In genomic region chr1:43856188-43856587, GRCh38 we compare ENCODE assay signal across 21 cellular contexts.
A peak's percentile ranks its signal among the peaks of the same experiment; 100 is the strongest.
DNase-seq lines count a peak whose midpoint lies in the region; FAIRE-seq and TF ChIP-seq lines count a peak whose summit lies in the region.
"Had no signal": no experiment of that assay in that cellular context is flagged by ENCODE, and none has a peak within 500 bp of the region (broad histone marks: within the 10 kb centered on the region; RNA-seq: fewer than 3 reads in every experiment).

No MANE protein-coding gene starts in this region.

- H3K18ac ChIP-seq in H9 (ENCODE audit: insufficient read length, low read depth, low read length) = no peak overlapping the region

- dilution Hi-C loops in endothelial cell of umbilical vein (cut with MboI; ENCODE audit: extremely low pct_ligation_motif_present, low sequenced_read_pairs) = no loop called here

- H4K5ac ChIP-seq in H9 (ENCODE audit: insufficient read length, low read depth, low read length) = no peak overlapping the region

- no peak for TF ChIP-seq POLR2A in endothelial cell of umbilical vein (IDR thresholded peaks at IDR 0.05; ENCODE audit: low read depth, low read length)

- H3K4me1 ChIP-seq in A673 (ENCODE audit: insufficient read depth, low read length, poor library complexity, severe bottlenecking) (peaks cover 69% of the 10 kb centered on the region), H9 (ENCODE audit: insufficient read depth, low read length) (no peaks in the 10 kb centered on the region; the same call in 1 of the 2 replicates), endothelial cell of umbilical vein (ENCODE audit: control insufficient read depth, extremely low read depth, insufficient read depth, low read length) (peaks cover 16% of the 10 kb centered on the region)

- no peaks in the 10 kb centered on the region for H3K9me3 Mint-ChIP-seq in H9
- H3K9me3 Mint-ChIP-seq: CD4-positive, alpha-beta memory T cell had no signal

- H2AK5ac ChIP-seq in H9 (ENCODE audit: insufficient read length, low read length) = no peak overlapping the region

- no peak overlapping the region for H3K27ac Mint-ChIP-seq in H9
- H3K27ac Mint-ChIP-seq: CD4-positive, alpha-beta memory T cell had no signal

- H2BK15ac ChIP-seq in H9 (ENCODE audit: low read depth, low read length) = no peak overlapping the region

- H3K4me1 Mint-ChIP-seq in H9 = peaks cover 18 to 20% of the 10 kb centered on the region in 2 experiments

- H3T11ph ChIP-seq in H9 (ENCODE audit: low read length) = no peak overlapping the region

- WGBS in H9 (ENCODE audit: extremely low coverage, insufficient read length, low lambda C conversion rate) = no CpG with 5 or more reads among the region's 5 CpGs

- H2BK20ac ChIP-seq in H9 (ENCODE audit: low read depth, low read length, poor library complexity, severe bottlenecking) = no peak overlapping the region

- H3K14ac ChIP-seq in H9 (ENCODE audit: insufficient read depth, low read length) = no peak overlapping the region

- no peak overlapping the region for H3K23ac ChIP-seq in H9 (ENCODE audit: insufficient read length, low read depth, low read length)

- TF ChIP-seq CTCF in A673 (conservative IDR thresholded peaks at IDR 0.05; ENCODE audit: low read depth, low read length) = no peak
- TF ChIP-seq CTCF in H9 (conservative IDR thresholded peaks at IDR 0.05) = no peak
- no peak for TF ChIP-seq CTCF in coronary artery (IDR thresholded peaks at IDR 0.05)
- TF ChIP-seq CTCF in endothelial cell of umbilical vein (IDR thresholded peaks at IDR 0.05; ENCODE audit: extremely low read depth in 1 of 2, insufficient read depth in 1 of 2, low read depth in 1 of 2, low read length in 2 of 2) = no peak
- no peak for TF ChIP-seq CTCF in GM10248 (IDR thresholded peaks at IDR 0.05; ENCODE audit: control extremely low read depth, extremely low read depth, low read depth, missing control alignments)

- H3K9me1 ChIP-seq in endothelial cell of umbilical vein (replicated peaks; ENCODE audit: control insufficient read depth, extremely low read depth, insufficient read depth, low read length) = no peaks in the 10 kb centered on the region

- H3K79me1 ChIP-seq in H9 (ENCODE audit: insufficient read depth, low read depth, low read length, poor library complexity, severe bottlenecking) = no peaks in the 10 kb centered on the region

- H3K4me3 Mint-ChIP-seq in H9 = no peak overlapping the region
- H3K4me3 Mint-ChIP-seq: CD4-positive, alpha-beta memory T cell had no signal

- H3K4ac ChIP-seq in H9 (ENCODE audit: low read depth, low read length) = no peak overlapping the region

- no peak overlapping the region for H2BK5ac ChIP-seq in H9 (ENCODE audit: insufficient read length, low read length)

- H4K8ac ChIP-seq in H9 (replicated peaks; ENCODE audit: insufficient read length, low read depth, low read length) = no peak overlapping the region

- H3K9me3 ChIP-seq in A673 (ENCODE audit: low read depth, low read length, poor library complexity, severe bottlenecking) (no peaks in the 10 kb centered on the region), H9 (ENCODE audit: control insufficient read depth, low read depth, low read length) (no peaks in the 10 kb centered on the region), endothelial cell of umbilical vein (replicated peaks; ENCODE audit: control insufficient read depth, insufficient read depth, low read length) (no peaks in the 10 kb centered on the region)
- H3K9me3 ChIP-seq: A549 had no signal

- DNase-seq in A673 (ENCODE audit: low spot score) (no peak), H9 (peak; percentile 14), coronary artery (ENCODE audit: low spot score) (peak; percentile 11), endothelial cell of umbilical vein (ENCODE audit: low read depth, low spot score) (no peak), OCI-M1 (lab: John Stamatoyannopoulos, UW) (no peak), NOMO-1 treated with dmso at 0.1 percent for 144 hours (lab: John Stamatoyannopoulos, UW; ENCODE audit: unreplicated experiment) (no peak), GM10248 (ENCODE audit: extremely low spot score) (no peak)
- DNase-seq: 8988T; C1 segment of cervical spinal cord; Calu3; CD4-positive, alpha-beta memory T cell; COR-L47; DMS53; DMS79 treated with DMSO at 0.1 percent for 48 hours; GF-D8; GM23248; HCEC 1CT had no signal

- CTCF ChIA-PET in A673 (lab: Charles Lee) (no interaction called here), endothelial cell of umbilical vein (lab: Charles Lee) (no interaction called here), GM10248 (lab: Yijun Ruan, JAX) (interaction anchor here (0.8 to 0.9 kb wide), 2 partner anchors 10 to 15 kb away, joined by 3 read pairs; no protein-coding TSS in a partner anchor)

- BruUV-seq in A673 (replicated peaks; lab: Mats Ljungman, UMichigan) (no TSS peak), endothelial cell of umbilical vein (replicated peaks; lab: Mats Ljungman, UMichigan) (no TSS peak)

- H2AFZ ChIP-seq in H9 (ENCODE audit: low read length) (no peak overlapping the region), endothelial cell of umbilical vein (ENCODE audit: low read depth, low read length) (no peak overlapping the region)
- H2AFZ ChIP-seq: GM23248 had no signal

- no peak overlapping the region for H4K91ac ChIP-seq in H9 (ENCODE audit: insufficient read length, low read depth, low read length)

- H3K23me2 ChIP-seq in H9 (ENCODE audit: insufficient read length, low read depth, low read length, poor library complexity, severe bottlenecking) = no peaks in the 10 kb centered on the region

- H3K27me3 ChIP-seq in A673 (replicated peaks; ENCODE audit: insufficient read depth, low read depth, low read length, poor library complexity) (no peaks in the 10 kb centered on the region), H9 (ENCODE audit: insufficient read depth, low read length) (no peaks in the 10 kb centered on the region), endothelial cell of umbilical vein (ENCODE audit: control insufficient read depth in 2 of 2, insufficient read depth in 2 of 2, low read length in 2 of 2) (no peaks in the 10 kb centered on the region)

- intact Hi-C loops in A673 (cut with micrococcal nuclease; ENCODE audit: unreplicated experiment) = loop anchor here (2.0 kb wide), 1 partner anchor 93 kb away; no protein-coding TSS in a partner anchor
- intact Hi-C loops in endothelial cell of umbilical vein (cut with micrococcal nuclease) = no loop called here

- H3K4me2 ChIP-seq in H9 (ENCODE audit: insufficient read depth, insufficient read length, low read length) = no peak overlapping the region
- H3K4me2 ChIP-seq in endothelial cell of umbilical vein (ENCODE audit: insufficient read depth, low read length) = no peak overlapping the region
- H3K4me2 ChIP-seq: A549 had no signal

- H2BK120ac ChIP-seq in H9 (ENCODE audit: low read depth, low read length, poor library complexity, severe bottlenecking) = no peak overlapping the region

- H3K79me2 ChIP-seq in H9 (ENCODE audit: insufficient read depth, low read length) = no peaks in the 10 kb centered on the region
- no peaks in the 10 kb centered on the region for H3K79me2 ChIP-seq in endothelial cell of umbilical vein (ENCODE audit: control insufficient read depth, insufficient read depth, low read length)

- peak overlapping the region; percentile 86 for H3K27ac ChIP-seq in A673 (ENCODE audit: low read depth, low read length, poor library complexity, severe bottlenecking)
- H3K27ac ChIP-seq in H9 (ENCODE audit: insufficient read length, low read depth, low read length) = no peak overlapping the region
- no peak overlapping the region for H3K27ac ChIP-seq in coronary artery
- H3K27ac ChIP-seq in endothelial cell of umbilical vein (ENCODE audit: insufficient read depth, low read depth, low read length) = no peak overlapping the region
- H3K27ac ChIP-seq: A549, GM23248 had no signal

- H3K9ac ChIP-seq in H9 (ENCODE audit: extremely low read depth, insufficient read length, low read length) (no peak overlapping the region), endothelial cell of umbilical vein (replicated peaks; ENCODE audit: extremely low read depth, insufficient read depth, low read length) (no peak overlapping the region)
- H3K9ac ChIP-seq: GM23248 had no signal

- FAIRE-seq in endothelial cell of umbilical vein (lab: Jason Lieb, UNC) = peak; percentile 55
- FAIRE-seq: A549, GM12892, GM19239, H54 had no signal

- H2BK12ac ChIP-seq in H9 (ENCODE audit: insufficient read length, low read depth, low read length) = no peak overlapping the region

- H3K36me3 ChIP-seq in A673 (ENCODE audit: insufficient read depth, low read length, poor library complexity, severe bottlenecking) (peaks cover 4% of the 10 kb centered on the region), endothelial cell of umbilical vein (ENCODE audit: control insufficient read depth in 2 of 2, extremely low read depth in 1 of 2, insufficient read depth in 2 of 2, low read length in 2 of 2) (peaks cover 2 to 3% of the 10 kb centered on the region in 2 experiments)

- no peaks in the 10 kb centered on the region for H3K36me3 Mint-ChIP-seq in H9 (ENCODE audit: insufficient read depth in 1 of 3, low read depth in 3 of 3)

- H3K27me3 Mint-ChIP-seq in H9 (ENCODE audit: low read depth) = no peaks in the 10 kb centered on the region
- H3K27me3 Mint-ChIP-seq: CD4-positive, alpha-beta memory T cell had no signal

- POLR2A ChIA-PET in A673 (lab: Charles Lee; ENCODE audit: low non-redundant PET) (no interaction called here), endothelial cell of umbilical vein (lab: Charles Lee) (no interaction called here), GM10248 (lab: Yijun Ruan, JAX) (no interaction called here)

- H3K56ac ChIP-seq in H9 (ENCODE audit: insufficient read length, low read depth, low read length) = no peak overlapping the region

- H4K20me1 ChIP-seq in H9 (ENCODE audit: control insufficient read depth, insufficient read depth, insufficient read length) (no peaks in the 10 kb centered on the region), endothelial cell of umbilical vein (replicated peaks; ENCODE audit: control insufficient read depth, extremely low read depth, insufficient read depth, low read length) (peaks cover 6% of the 10 kb centered on the region)

- no peak overlapping the region for H3K4me3 ChIP-seq in A673 (ENCODE audit: low read depth, low read length, poor library complexity, severe bottlenecking)
- no peak overlapping the region for H3K4me3 ChIP-seq in coronary artery
- no peak overlapping the region for H3K4me3 ChIP-seq in endothelial cell of umbilical vein (replicated peaks in 1 of 3; ENCODE audit: insufficient read depth in 1 of 3, low read depth in 1 of 3, low read length in 3 of 3)
- H3K4me3 ChIP-seq: A549, GM23248 had no signal

TF ChIP-seq in endothelial cell of umbilical vein, 7 proteins besides CTCF, POLR2A, EP300 and RAD21 (continues in another document):
- TF ChIP-seq EZH2 (IDR thresholded peaks at IDR 0.05; ENCODE audit: borderline replicate concordance, low read depth, low read length, severe bottlenecking) (no peak), GATA2 (IDR thresholded peaks at IDR 0.05; ENCODE audit: insufficient read depth, insufficient read length, low read depth, low read length) (no peak), FOS (IDR thresholded peaks at IDR 0.05; ENCODE audit: borderline replicate concordance, insufficient read depth, low read length) (no peak), JUN (IDR thresholded peaks at IDR 0.05; ENCODE audit: borderline replicate concordance, insufficient read depth, insufficient read length, low read depth) (no peak), MYC (IDR thresholded peaks at IDR 0.05; ENCODE audit: low read depth, low read length) (no peak)

Comparison
In these comparisons a context has a peak if more than half of its experiments do, and no peak if none do; other contexts are left out.
1. DNase-seq: peak in H9 (single experiment) and coronary artery (single experiment); none in A673 (single experiment), endothelial cell of umbilical vein (single experiment), OCI-M1 (single experiment), NOMO-1 treated with dmso at 0.1 percent for 144 hours (single experiment) and GM10248 (single experiment).